29 cellular contexts compared by ENCODE assay signal in genomic region chr5:31569065-31569464, GRCh38.
"Had no signal": no experiment of that assay in that cellular context is flagged by ENCODE, and none has a peak within 500 bp of the region (broad histone marks: within the 10 kb centered on the region; RNA-seq: fewer than 3 reads in every experiment).

No MANE protein-coding gene starts in this region.

- H3K4me1 Mint-ChIP-seq: naive thymus-derived CD8-positive, alpha-beta T cell; nephron; neural crest cell; stimulated activated effector memory CD8-positive, alpha-beta T cell treated with anti-CD3 and anti-CD28 coated beads, Interleukin-12 subunit alpha, Interleukin-12 subunit beta, amount 100 ng/mL, for 72 hours had no signal

- H3K4me3 ChIP-seq: hepatocyte, left lung, lower lobe of right lung, pancreas, prostate gland, sigmoid colon, spleen, suprapubic skin, thoracic aorta, tibial artery, upper lobe of right lung had no signal

- H3K27ac Mint-ChIP-seq: naive thymus-derived CD8-positive, alpha-beta T cell; nephron; stimulated activated effector memory CD8-positive, alpha-beta T cell treated with anti-CD3 and anti-CD28 coated beads, Interleukin-12 subunit alpha, Interleukin-12 subunit beta, amount 100 ng/mL, for 72 hours; stimulated activated naive CD8-positive, alpha-beta T cell treated with anti-CD3 and anti-CD28 coated beads, Interleukin-15, Interleukin-2, amounts not matched to agents 100 ng/mL and 50 ng/mL, for 24 hours had no signal

- H3K36me3 ChIP-seq: left lung, lower lobe of right lung, pancreas, prostate gland, sigmoid colon, spleen, suprapubic skin, thoracic aorta, tibial artery, upper lobe of right lung had no signal

- H3K9me3 ChIP-seq: lower lobe of right lung, pancreas, prostate gland, sigmoid colon, suprapubic skin, thoracic aorta, tibial artery, upper lobe of right lung had no signal

- FAIRE-seq: keratinocyte, pancreas, small intestine, urothelium cell line had no signal

- H3K36me3 Mint-ChIP-seq: stimulated activated effector memory CD8-positive, alpha-beta T cell treated with anti-CD3 and anti-CD28 coated beads, Interleukin-12 subunit alpha, Interleukin-12 subunit beta, amount 100 ng/mL, for 72 hours had no signal

- H3K27ac ChIP-seq: hepatocyte, left lung, lower lobe of right lung, pancreas, prostate gland, sigmoid colon, spleen, suprapubic skin, thoracic aorta, tibial artery, upper lobe of right lung had no signal

- H3K4me3 Mint-ChIP-seq: naive thymus-derived CD8-positive, alpha-beta T cell; nephron; neural crest cell; stimulated activated effector memory CD8-positive, alpha-beta T cell treated with anti-CD3 and anti-CD28 coated beads, Interleukin-12 subunit alpha, Interleukin-12 subunit beta, amount 100 ng/mL, for 72 hours; stimulated activated naive CD8-positive, alpha-beta T cell treated with anti-CD3 and anti-CD28 coated beads, Interleukin-15, Interleukin-2, amounts not matched to agents 100 ng/mL and 50 ng/mL, for 24 hours had no signal

- H3K27me3 ChIP-seq: hepatocyte, left lung, pancreas, sigmoid colon, spleen, suprapubic skin, tibial artery, upper lobe of right lung had no signal

- DNase-seq: left colon; left lung; lower lobe of right lung; mammary epithelial cell; mesenchymal stem cell; naive thymus-derived CD8-positive, alpha-beta T cell; nucleus accumbens; pancreas; posterior cingulate gyrus; retina; right cardiac atrium; sigmoid colon; small intestine; spleen; stimulated activated CD4-positive, alpha-beta T cell treated with anti-CD3 and anti-CD28 coated beads, Interleukin-4, amount 100 ng/mL, for 24 hours; stimulated activated naive CD4-positive, alpha-beta T cell; tibial artery; trophoblast cell; upper lobe of right lung had no signal

- H3K4me1 ChIP-seq: left lung, lower lobe of right lung, pancreas, prostate gland, sigmoid colon, spleen, suprapubic skin, tibial artery, upper lobe of right lung had no signal
